8 cellular contexts compared by ENCODE assay signal in the genomic region with DNA sequence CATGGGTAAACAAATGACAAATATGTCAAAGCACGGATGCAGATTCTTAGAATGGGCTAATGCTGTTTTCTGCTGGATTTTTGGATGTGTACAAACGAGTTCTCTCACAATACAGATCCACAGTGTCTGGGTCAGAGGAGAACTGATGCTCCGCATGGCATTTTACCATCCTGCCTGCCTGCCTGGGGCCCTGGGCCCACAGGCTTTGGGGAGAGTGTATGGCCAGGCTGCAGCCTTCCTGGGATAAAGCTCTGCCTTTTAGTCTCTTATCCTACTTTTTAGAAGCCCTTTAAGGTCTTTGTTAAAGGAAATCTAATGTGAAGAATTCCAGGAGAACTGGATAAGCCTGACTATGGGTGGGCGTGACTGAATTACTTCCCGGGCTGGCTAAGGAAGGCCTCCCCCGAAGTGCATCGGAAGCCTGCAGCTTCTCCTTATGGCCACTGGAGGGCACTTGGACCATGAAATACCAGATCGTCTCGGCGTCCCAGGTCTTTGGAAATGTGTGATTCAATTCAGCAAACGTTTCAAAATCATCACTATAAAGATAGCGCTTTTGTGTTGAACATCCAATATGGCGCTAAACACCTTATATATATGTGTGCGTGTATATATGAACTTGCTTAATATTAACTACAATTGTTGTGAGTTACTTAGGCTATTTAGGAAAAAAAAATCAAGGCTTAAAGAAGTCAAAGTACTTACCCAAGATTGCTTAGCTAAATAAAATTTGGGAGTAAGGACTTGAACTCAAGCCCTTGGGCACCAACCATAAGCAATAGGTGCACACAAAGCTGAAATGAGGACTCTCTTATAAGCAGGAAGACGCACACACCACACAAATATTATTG. TPM values are rescaled to one million over a fixed set of nuclear protein-coding genes. Genes with fewer than 3 reads are reported as not detected.
DNase-seq lines count a peak whose midpoint lies in the region; ATAC-seq and TF ChIP-seq lines count a peak whose summit lies in the region.

No MANE protein-coding gene starts in this region.

- H3K9me2 ChIP-seq in DOHH2 (replicated peaks; ENCODE audit: control insufficient read depth, low read length) (no peaks in the 10 kb centered on the region), GM23338 (ENCODE audit: insufficient read depth) (no peaks in the 10 kb centered on the region)

- H4K20me1 ChIP-seq in DOHH2 (ENCODE audit: control insufficient read depth, insufficient read depth, low read depth, low read length) = no peaks in the 10 kb centered on the region
- no peaks in the 10 kb centered on the region for H4K20me1 ChIP-seq in GM23338 (replicated peaks; ENCODE audit: insufficient read depth)

- DNase-seq in GM23338 (ENCODE audit: low spot score) (peak; percentile 95), NB4 (ENCODE audit: low read depth) (peak; percentile 86), SKM-1 (lab: John Stamatoyannopoulos, UW; ENCODE audit: unreplicated experiment) (peak; percentile 77), adipocyte (ENCODE audit: low read depth) (peak; percentile 96), left ventricle myocardium inferior (no peak)

- H3K27ac ChIP-seq in DOHH2 (ENCODE audit: low read depth, low read length) = no peak overlapping the region
- H3K27ac ChIP-seq in GM23338 (ENCODE audit: low read depth) = no peak overlapping the region
- H3K27ac ChIP-seq in left ventricle myocardium inferior (replicated peaks) = peak overlapping the region; percentile 96
- H3K27ac ChIP-seq in rectal smooth muscle tissue (ENCODE audit: low read depth, low read length) = peak overlapping the region; percentile 98

- H3K4me1 ChIP-seq in DOHH2 (ENCODE audit: control insufficient read depth, low read length) = no peaks in the 10 kb centered on the region
- peaks cover 21% of the 10 kb centered on the region for H3K4me1 ChIP-seq in GM23338 (ENCODE audit: insufficient read depth)
- H3K4me1 ChIP-seq in adipocyte (ENCODE audit: control insufficient read depth, insufficient read depth, low read length) = peaks cover 30% of the 10 kb centered on the region
- peaks cover 44% of the 10 kb centered on the region for H3K4me1 ChIP-seq in left ventricle myocardium inferior
- H3K4me1 ChIP-seq in rectal smooth muscle tissue (ENCODE audit: control insufficient read depth, insufficient read depth, low read length) = peaks cover 31% of the 10 kb centered on the region

- no peak overlapping the region for H3K9ac ChIP-seq in adipocyte (ENCODE audit: low read length)
- no peak overlapping the region for H3K9ac ChIP-seq in rectal smooth muscle tissue (ENCODE audit: low read length)

- H3K27ac Mint-ChIP-seq in GM23338 = no peak overlapping the region

- H3K9me3 ChIP-seq in DOHH2 (ENCODE audit: control insufficient read depth, insufficient read depth, low read length) (no peaks in the 10 kb centered on the region), adipocyte (ENCODE audit: control insufficient read depth, low read length) (no peaks in the 10 kb centered on the region), left ventricle myocardium inferior (replicated peaks) (no peaks in the 10 kb centered on the region)

- peaks cover 15% of the 10 kb centered on the region for H3K27me3 Mint-ChIP-seq in GM23338 (ENCODE audit: insufficient read depth, low read depth, poor library complexity)

- intact Hi-C loops in left ventricle myocardium inferior (cut with micrococcal nuclease) = loop anchor here (5.0 kb wide), 1 partner anchor 129 kb away; no protein-coding TSS in a partner anchor

- H3K36me3 ChIP-seq in DOHH2 (ENCODE audit: control insufficient read depth, low read length) (no peaks in the 10 kb centered on the region), GM23338 (ENCODE audit: insufficient read depth) (no peaks in the 10 kb centered on the region), adipocyte (ENCODE audit: control insufficient read depth, insufficient read depth, low read length, severe bottlenecking) (no peaks in the 10 kb centered on the region), left ventricle myocardium inferior (no peaks in the 10 kb centered on the region), rectal smooth muscle tissue (ENCODE audit: control insufficient read depth, insufficient read depth, low read length) (no peaks in the 10 kb centered on the region)

- H3K4me3 ChIP-seq in DOHH2 (ENCODE audit: low read length) = no peak overlapping the region
- H3K4me3 ChIP-seq in GM23338 = no peak overlapping the region
- no peak overlapping the region for H3K4me3 ChIP-seq in NB4 (ENCODE audit: low read depth, low read length)
- H3K4me3 ChIP-seq in adipocyte (ENCODE audit: low read length) = no peak overlapping the region
- H3K4me3 ChIP-seq in left ventricle myocardium inferior = no peak overlapping the region
- no peak overlapping the region for H3K4me3 ChIP-seq in rectal smooth muscle tissue (ENCODE audit: low read length)

- H3F3A ChIP-seq in DOHH2 (ENCODE audit: control insufficient read depth, insufficient read depth) (no peaks in the 10 kb centered on the region), GM23338 (replicated peaks; ENCODE audit: low read depth) (no peaks in the 10 kb centered on the region; the same call in 1 of the 2 replicates)

- H2AFZ ChIP-seq in GM23338 = no peak overlapping the region

- H3K9me3 Mint-ChIP-seq in GM23338 = no peaks in the 10 kb centered on the region

- 0 out of 2 replicates have a peak, but pooled peaks cover 3% of the 10 kb centered on the region for H3K27me3 ChIP-seq in DOHH2 (ENCODE audit: control insufficient read depth, low read length)
- no peaks in the 10 kb centered on the region for H3K27me3 ChIP-seq in GM23338 (ENCODE audit: insufficient read depth)
- H3K27me3 ChIP-seq in adipocyte (replicated peaks; ENCODE audit: control insufficient read depth, insufficient read depth, low read length) = no peaks in the 10 kb centered on the region
- peaks cover 14% of the 10 kb centered on the region for H3K27me3 ChIP-seq in left ventricle myocardium inferior (ENCODE audit: low read depth)
- H3K27me3 ChIP-seq in rectal smooth muscle tissue (ENCODE audit: control insufficient read depth, insufficient read depth, low read length) = no peaks in the 10 kb centered on the region

- TF ChIP-seq CTCF in DOHH2 (IDR thresholded peaks at IDR 0.05; ENCODE audit: low read depth, low read length, poor library complexity, severe bottlenecking) (peak; percentile 89), GM23338 (conservative IDR thresholded peaks at IDR 0.05; ENCODE audit: low read depth in 2 of 2) (peak; percentile 96), NB4 (IDR thresholded peaks at IDR 0.05; ENCODE audit: low read depth, low read length) (peak; percentile 98), left ventricle myocardium inferior (IDR thresholded peaks at IDR 0.05; ENCODE audit: borderline replicate concordance) (peak; percentile 94)

- H3K36me3 Mint-ChIP-seq in GM23338 (ENCODE audit: low read depth) = no peaks in the 10 kb centered on the region

- no peak overlapping the region; the same call in 2 of the 3 replicates for H3K4me3 Mint-ChIP-seq in GM23338

- TF ChIP-seq POLR2A in NB4 (IDR thresholded peaks at IDR 0.05; ENCODE audit: extremely low read depth, insufficient read length) = no peak

- H3K4me2 ChIP-seq in DOHH2 (ENCODE audit: low read length) (no peak overlapping the region), GM23338 (no peak overlapping the region)

- H3K79me2 ChIP-seq in DOHH2 (ENCODE audit: control insufficient read depth, low read length) (no peaks in the 10 kb centered on the region), GM23338 (replicated peaks; ENCODE audit: insufficient read depth) (no peaks in the 10 kb centered on the region)

- H3K4me1 Mint-ChIP-seq in GM23338 = peaks cover 42% of the 10 kb centered on the region

- peak; percentile 61 for ATAC-seq in GM23338
- no peak for ATAC-seq in GM18909 (IDR thresholded peaks at IDR 0.05; ENCODE audit: poor library complexity, unreplicated experiment)

TF ChIP-seq in GM23338, 12 proteins besides CTCF, POLR2A, EP300 and RAD21 (continues in another document):
- TF ChIP-seq EZH2phosphoT487 (IDR thresholded peaks at IDR 0.05; ENCODE audit: unreplicated experiment) = no peak
- TF ChIP-seq STAT1 (IDR thresholded peaks at IDR 0.05; ENCODE audit: unreplicated experiment) = no peak
- TF ChIP-seq EZH2 (IDR thresholded peaks at IDR 0.05; ENCODE audit: low read depth, unreplicated experiment) = no peak
- TF ChIP-seq ZNF331 (CRISPR knock-in tag; IDR thresholded peaks at IDR 0.05; ENCODE audit: low read depth) = no peak
- TF ChIP-seq, protein P1, sequence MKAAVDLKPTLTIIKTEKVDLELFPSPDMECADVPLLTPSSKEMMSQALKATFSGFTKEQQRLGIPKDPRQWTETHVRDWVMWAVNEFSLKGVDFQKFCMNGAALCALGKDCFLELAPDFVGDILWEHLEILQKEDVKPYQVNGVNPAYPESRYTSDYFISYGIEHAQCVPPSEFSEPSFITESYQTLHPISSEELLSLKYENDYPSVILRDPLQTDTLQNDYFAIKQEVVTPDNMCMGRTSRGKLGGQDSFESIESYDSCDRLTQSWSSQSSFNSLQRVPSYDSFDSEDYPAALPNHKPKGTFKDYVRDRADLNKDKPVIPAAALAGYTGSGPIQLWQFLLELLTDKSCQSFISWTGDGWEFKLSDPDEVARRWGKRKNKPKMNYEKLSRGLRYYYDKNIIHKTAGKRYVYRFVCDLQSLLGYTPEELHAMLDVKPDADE (IDR thresholded peaks at IDR 0.05) = no peak
- no peak for TF ChIP-seq ZNF114 (CRISPR knock-in tag; IDR thresholded peaks at IDR 0.05)
- TF ChIP-seq CREB1 (CRISPR knock-in tag; IDR thresholded peaks at IDR 0.05; ENCODE audit: low read depth) = no peak
- no peak for TF ChIP-seq JUNB (IDR thresholded peaks at IDR 0.05; ENCODE audit: unreplicated experiment)
- no peak for TF ChIP-seq NANOG (IDR thresholded peaks at IDR 0.05; ENCODE audit: borderline replicate concordance)

RNA-seq across cellular contexts. Expression of a gene that starts 15.2 kb away (rescaled TPM):
- 58.8 and 67.9 TPM in 2 replicates for total RNA-seq in GM23338 (2014; rRNA removed; shearing (Covaris generic))
- polyA plus RNA-seq in GM23338 (2016; fragmentation: Nextera tagmentation; extraction: Ambion mirVana) = 44.9 and 49.2 TPM in 2 replicates
- 73.0 TPM for total RNA-seq in left ventricle myocardium inferior

RNA-seq across cellular contexts. Expression of a gene that starts 15.3 kb away (rescaled TPM):
- total RNA-seq in GM23338 (2014; rRNA removed; shearing (Covaris generic)) = 2.0 and 6.1 TPM in 2 replicates
- polyA plus RNA-seq in GM23338 (2016; fragmentation: Nextera tagmentation; extraction: Ambion mirVana) = 1.0 and 1.3 TPM in 2 replicates
- total RNA-seq in left ventricle myocardium inferior = 15,954 TPM

RNA-seq across cellular contexts. Expression of a gene that starts 31.8 kb away (rescaled TPM):
- 32.4 and 32.6 TPM in 2 replicates for total RNA-seq in GM23338 (2014; rRNA removed; shearing (Covaris generic))
- 12.6 and 12.9 TPM in 2 replicates for polyA plus RNA-seq in GM23338 (2016; fragmentation: Nextera tagmentation; extraction: Ambion mirVana)
- total RNA-seq in left ventricle myocardium inferior = 145 TPM

Comparison
In these comparisons a context has a peak if more than half of its experiments do, and no peak if none do; other contexts are left out.
1. H3K27ac ChIP-seq: peak in left ventricle myocardium inferior (single experiment) and rectal smooth muscle tissue (single experiment); none in DOHH2 (single experiment) and GM23338 (single experiment).
2. RNA of a gene that starts 15.3 kb away (total RNA-seq): 15,954 TPM in left ventricle myocardium inferior (single experiment); 2.0 to 6.1 TPM in GM23338; every median in the first group is over 1,000 times any median in the second.
3. Peak in every context shown above with its lines, with median percentiles within 50 percentile points of each other: CTCF ChIP-seq.